Comparison of ENCODE assay signal across 12 cellular contexts in the genomic region with DNA sequence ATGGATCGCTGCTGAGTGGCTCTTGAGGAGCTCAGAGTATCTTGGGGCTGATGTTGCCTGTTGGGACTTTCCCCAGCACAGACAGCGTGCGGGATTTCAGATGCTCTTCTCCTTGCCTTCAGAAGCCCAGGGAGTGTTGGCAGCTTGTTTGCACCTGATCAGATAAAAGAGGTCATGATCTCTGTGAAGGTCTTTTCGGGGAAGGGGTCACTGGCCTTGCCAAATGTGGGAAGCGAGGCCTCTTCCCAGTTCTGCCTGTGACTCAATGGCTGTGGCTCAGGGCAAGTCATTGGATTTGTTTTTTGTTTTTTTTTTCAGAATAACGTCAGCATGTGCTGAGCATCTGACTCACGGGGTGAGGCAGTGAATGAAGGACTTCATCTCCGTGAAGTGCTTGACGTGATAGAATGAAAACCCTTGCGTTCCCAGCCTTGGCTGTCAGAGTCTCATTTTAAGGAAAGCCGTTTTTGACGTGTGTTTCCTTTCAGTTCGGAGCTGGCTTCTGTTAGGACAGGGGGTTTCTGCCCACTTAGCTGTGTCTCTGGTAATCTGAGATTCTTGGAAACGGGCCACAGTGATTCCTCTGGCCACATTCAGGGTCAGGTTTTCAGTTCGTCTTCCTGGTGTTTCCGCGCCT. TPM values are rescaled to one million over a fixed set of nuclear protein-coding genes. Genes with fewer than 3 reads are reported as not detected.
A peak's percentile ranks its signal among the peaks of the same experiment; 100 is the strongest.
DNase-seq lines count a peak whose midpoint lies in the region; ATAC-seq and TF ChIP-seq lines count a peak whose summit lies in the region.
"Had no signal": no experiment of that assay in that cellular context is flagged by ENCODE, and none has a peak within 500 bp of the region (broad histone marks: within the 10 kb centered on the region; RNA-seq: fewer than 3 reads in every experiment).

No MANE protein-coding gene starts in this region.

- H3K27me3 Mint-ChIP-seq in stimulated activated naive CD8-positive, alpha-beta T cell treated with anti-CD3 and anti-CD28 coated beads, Interleukin-15, amount 100 ng/mL, for 72 hours = no peaks in the 10 kb centered on the region
- H3K27me3 Mint-ChIP-seq: memory B cell had no signal

- H3K9ac ChIP-seq in colonic mucosa (ENCODE audit: low read depth in 2 of 2, low read length in 2 of 2) (no peak overlapping the region), liver (ENCODE audit: low read depth in 1 of 2, low read length in 2 of 2) (peak overlapping the region in 1 of 2 donors; percentile 8)

- no peaks in the 10 kb centered on the region for H3K27me3 ChIP-seq in colonic mucosa
- no peaks in the 10 kb centered on the region for H3K27me3 ChIP-seq in liver (ENCODE audit: control insufficient read depth in 4 of 4, insufficient read depth in 4 of 4, low read length in 3 of 4)
- no peaks in the 10 kb centered on the region for H3K27me3 ChIP-seq in vagina

- H3K36me3 ChIP-seq in colonic mucosa (no peaks in the 10 kb centered on the region), liver (ENCODE audit: control insufficient read depth in 4 of 4, insufficient read depth in 3 of 4, low read depth in 1 of 4, low read length in 3 of 4) (peaks cover 0 to 4% (median 1%) of the 10 kb centered on the region in 4 donors), vagina (no peaks in the 10 kb centered on the region)

- no peaks in the 10 kb centered on the region for H3K4me1 ChIP-seq in colonic mucosa
- H3K4me1 ChIP-seq in liver (ENCODE audit: control insufficient read depth in 4 of 4, insufficient read depth in 4 of 4, low read length in 3 of 4) = peaks cover 14 to 41% (median 25%) of the 10 kb centered on the region in 4 donors
- peaks cover 38% of the 10 kb centered on the region for H3K4me1 ChIP-seq in vagina

- peak; percentile 83 for ATAC-seq in Right ventricle myocardium inferior
- no peak for ATAC-seq in stimulated activated naive CD8-positive, alpha-beta T cell treated with anti-CD3 and anti-CD28 coated beads, Interleukin-15, amount 100 ng/mL, for 72 hours
- ATAC-seq: CD8-positive, alpha-beta T cell had no signal

- TF ChIP-seq POLR2A in vagina (IDR thresholded peaks at IDR 0.05) = no peak

- 59% methylated on average over 17 of the region's 17 CpGs for WGBS in liver

- no peaks in the 10 kb centered on the region for H3K9me3 Mint-ChIP-seq in stimulated activated naive CD8-positive, alpha-beta T cell treated with anti-CD3 and anti-CD28 coated beads, Interleukin-15, amount 100 ng/mL, for 72 hours
- H3K9me3 Mint-ChIP-seq: CD8-positive, alpha-beta T cell; memory B cell had no signal

- TF ChIP-seq RAD21 in liver (IDR thresholded peaks at IDR 0.05) = peak in 1 of 2 donors; percentile 66

- H3K27ac Mint-ChIP-seq in stimulated activated naive CD8-positive, alpha-beta T cell treated with anti-CD3 and anti-CD28 coated beads, Interleukin-15, amount 100 ng/mL, for 72 hours = no peak overlapping the region
- H3K27ac Mint-ChIP-seq: CD8-positive, alpha-beta T cell had no signal

- H3K27ac ChIP-seq in colonic mucosa = peak overlapping the region; percentile 36
- H3K27ac ChIP-seq in liver (ENCODE audit: low read depth in 1 of 2, low read length in 2 of 2) = peak overlapping the region; percentile 72 to 83
- H3K27ac ChIP-seq in vagina = peak overlapping the region; percentile 72

- TF ChIP-seq CTCF in colonic mucosa (IDR thresholded peaks at IDR 0.05) = no peak
- no peak for TF ChIP-seq CTCF in liver (IDR thresholded peaks at IDR 0.05; ENCODE audit: low read depth, low read length, missing input control)
- TF ChIP-seq CTCF in vagina (IDR thresholded peaks at IDR 0.05) = no peak
- TF ChIP-seq CTCF in GM10266 (IDR thresholded peaks at IDR 0.05; ENCODE audit: control insufficient read depth, insufficient read depth, low read depth, missing control alignments) = no peak

- no peak overlapping the region for H3K4me3 Mint-ChIP-seq in stimulated activated naive CD8-positive, alpha-beta T cell treated with anti-CD3 and anti-CD28 coated beads, Interleukin-15, amount 100 ng/mL, for 72 hours
- H3K4me3 Mint-ChIP-seq: CD8-positive, alpha-beta T cell; memory B cell had no signal

- intact Hi-C loops in Right ventricle myocardium inferior (cut with DNase I) (no loop called here), cardiac septum (cut with DNase I) (no loop called here), colonic mucosa (cut with DNase I) (no loop called here), vagina (cut with DNase I) (no loop called here)

- no peak overlapping the region for H3K4me3 ChIP-seq in colonic mucosa
- no peak overlapping the region for H3K4me3 ChIP-seq in liver (ENCODE audit: low read depth in 1 of 3, low read length in 3 of 3)
- no peak overlapping the region for H3K4me3 ChIP-seq in vagina

- DNase-seq in Right ventricle myocardium inferior (ENCODE audit: missing footprints) (no peak), cardiac septum (ENCODE audit: low spot score) (no peak), colonic mucosa (no peak), vagina (ENCODE audit: extremely low spot score in 2 of 2) (no peak), GM10266 (ENCODE audit: extremely low spot score) (no peak), islet precursor cell (no peak)
- no peak for DNase-seq in stimulated activated naive CD8-positive, alpha-beta T cell treated with anti-CD3 and anti-CD28 coated beads, Interleukin-15, amount 100 ng/mL, for 72 hours
- DNase-seq: CD8-positive, alpha-beta T cell; NCI-H187; stimulated activated CD8-positive, alpha-beta memory T cell treated with anti-CD3 and anti-CD28 coated beads, Interleukin-4, amount 100 ng/mL, for 48 hours had no signal

- H3K9me3 ChIP-seq in colonic mucosa (no peaks in the 10 kb centered on the region), liver (ENCODE audit: control insufficient read depth in 4 of 4, low read length in 3 of 4) (no peaks in the 10 kb centered on the region), vagina (no peaks in the 10 kb centered on the region)

- peaks cover 84% of the 10 kb centered on the region for H3K4me1 Mint-ChIP-seq in stimulated activated naive CD8-positive, alpha-beta T cell treated with anti-CD3 and anti-CD28 coated beads, Interleukin-15, amount 100 ng/mL, for 72 hours

TF ChIP-seq in liver, 16 proteins besides CTCF, POLR2A, EP300 and RAD21 (continues in another document):
- TF ChIP-seq, protein P1, sequence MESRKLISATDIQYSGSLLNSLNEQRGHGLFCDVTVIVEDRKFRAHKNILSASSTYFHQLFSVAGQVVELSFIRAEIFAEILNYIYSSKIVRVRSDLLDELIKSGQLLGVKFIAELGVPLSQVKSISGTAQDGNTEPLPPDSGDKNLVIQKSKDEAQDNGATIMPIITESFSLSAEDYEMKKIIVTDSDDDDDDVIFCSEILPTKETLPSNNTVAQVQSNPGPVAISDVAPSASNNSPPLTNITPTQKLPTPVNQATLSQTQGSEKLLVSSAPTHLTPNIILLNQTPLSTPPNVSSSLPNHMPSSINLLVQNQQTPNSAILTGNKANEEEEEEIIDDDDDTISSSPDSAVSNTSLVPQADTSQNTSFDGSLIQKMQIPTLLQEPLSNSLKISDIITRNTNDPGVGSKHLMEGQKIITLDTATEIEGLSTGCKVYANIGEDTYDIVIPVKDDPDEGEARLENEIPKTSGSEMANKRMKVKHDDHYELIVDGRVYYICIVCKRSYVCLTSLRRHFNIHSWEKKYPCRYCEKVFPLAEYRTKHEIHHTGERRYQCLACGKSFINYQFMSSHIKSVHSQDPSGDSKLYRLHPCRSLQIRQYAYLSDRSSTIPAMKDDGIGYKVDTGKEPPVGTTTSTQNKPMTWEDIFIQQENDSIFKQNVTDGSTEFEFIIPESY (IDR thresholded peaks at IDR 0.05) = peak; percentile 68
- TF ChIP-seq HNF4A (conservative IDR thresholded peaks at IDR 0.05) = peak; percentile 84 to 88
- peak; percentile 88 for TF ChIP-seq NR2F2 (IDR thresholded peaks at IDR 0.05)
- peak; percentile 99 to 100 for TF ChIP-seq RXRA (IDR thresholded peaks at IDR 0.05)
- peak; percentile 90 for TF ChIP-seq SP1 (IDR thresholded peaks at IDR 0.05)
- TF ChIP-seq FOXA2 (IDR thresholded peaks at IDR 0.05) = no peak
- no peak for TF ChIP-seq REST (IDR thresholded peaks at IDR 0.05)
- peak; percentile 62 for TF ChIP-seq YY1 (IDR thresholded peaks at IDR 0.05)
- no peak for TF ChIP-seq TAF1 (conservative IDR thresholded peaks at IDR 0.05)
- TF ChIP-seq EGR1 (IDR thresholded peaks at IDR 0.05; ENCODE audit: low read depth in 2 of 2) = peak in 1 of 2 donors; percentile 85
- TF ChIP-seq JUND (IDR thresholded peaks at IDR 0.05) = peak; percentile 57 to 94
- TF ChIP-seq FOXA1 (IDR thresholded peaks at IDR 0.05) = no peak
- TF ChIP-seq HNF4G (IDR thresholded peaks at IDR 0.05) = peak; percentile 46
- TF ChIP-seq ATF3 (IDR thresholded peaks at IDR 0.05) = no peak

RNA-seq across cellular contexts. Expression of gene GALNT2, which starts 46.7 kb away (rescaled TPM):
- total RNA-seq in Right ventricle myocardium inferior (29.2 TPM), cardiac septum (29.3 TPM), colonic mucosa (10 to 100 TPM; 47.4 to 67.3 TPM), liver (100 to 1,000 TPM in 1 of 2 donors, 10 to 100 TPM in 1; 75.8 to 153 TPM), vagina (51.6 TPM)
- polyA plus RNA-seq in liver = 100 to 1,000 TPM in 1 of 2 donors, 10 to 100 TPM in 1; 47.5 to 182 TPM
